Comparison of ENCODE assay signal across 2 cellular contexts in genomic region chr19:30065680-30066606, GRCh38.
TF ChIP-seq lines count a peak whose summit lies in the region.

No MANE protein-coding gene starts in this region.

TF ChIP-seq in SK-N-SH, 30 proteins besides CTCF, POLR2A, EP300 and RAD21:
- TF ChIP-seq YY1 (IDR thresholded peaks at IDR 0.05; ENCODE audit: low read depth) (no peak), MAX (IDR thresholded peaks at IDR 0.05; ENCODE audit: low read depth) (no peak), MXI1 (IDR thresholded peaks at IDR 0.05; ENCODE audit: low read depth, low read length) (no peak), POLR2AphosphoS5 (IDR thresholded peaks at IDR 0.05; ENCODE audit: low read depth, low read length) (no peak), SIN3A (IDR thresholded peaks at IDR 0.05; ENCODE audit: borderline replicate concordance, low read depth, low read length) (no peak), PBX3 (IDR thresholded peaks at IDR 0.05) (no peak), MEF2A (IDR thresholded peaks at IDR 0.05; ENCODE audit: borderline replicate concordance, low read depth) (no peak), USF1 (IDR thresholded peaks at IDR 0.05; ENCODE audit: borderline replicate concordance, low read depth) (no peak), TAF1 (IDR thresholded peaks at IDR 0.05; ENCODE audit: borderline replicate concordance, low read depth, low read length) (no peak), REST (IDR thresholded peaks at IDR 0.05; ENCODE audit: low read depth, low read length) (no peak), NFIC (IDR thresholded peaks at IDR 0.05; ENCODE audit: borderline replicate concordance) (no peak), SMC3 (IDR thresholded peaks at IDR 0.05; ENCODE audit: low read depth, low read length) (no peak), EZH2phosphoT487 (IDR thresholded peaks at IDR 0.05; ENCODE audit: borderline replicate concordance, low read depth) (no peak), TEAD4 (IDR thresholded peaks at IDR 0.05; ENCODE audit: borderline replicate concordance, insufficient read depth) (no peak), CHD2 (IDR thresholded peaks at IDR 0.05; ENCODE audit: low read length, partially characterized antibody) (no peak), ELF1 (IDR thresholded peaks at IDR 0.05) (no peak), USF2 (IDR thresholded peaks at IDR 0.05; ENCODE audit: borderline replicate concordance, low read depth, low read length) (no peak), FOSL2 (IDR thresholded peaks at IDR 0.05; ENCODE audit: borderline replicate concordance, low read depth) (no peak), RCOR1 (IDR thresholded peaks at IDR 0.05; ENCODE audit: low read length) (no peak)

TF ChIP-seq in SK-N-SH treated with all-trans-retinoic acid at 6 μM for 48 hours, 23 proteins besides CTCF, POLR2A, EP300 and RAD21:
- TF ChIP-seq ISL1 (CRISPR knock-in tag; IDR thresholded peaks at IDR 0.05): no peak
- no peak for TF ChIP-seq ARNTL (CRISPR knock-in tag; IDR thresholded peaks at IDR 0.05; ENCODE audit: borderline replicate concordance, low read depth)
